In the genomic region with DNA sequence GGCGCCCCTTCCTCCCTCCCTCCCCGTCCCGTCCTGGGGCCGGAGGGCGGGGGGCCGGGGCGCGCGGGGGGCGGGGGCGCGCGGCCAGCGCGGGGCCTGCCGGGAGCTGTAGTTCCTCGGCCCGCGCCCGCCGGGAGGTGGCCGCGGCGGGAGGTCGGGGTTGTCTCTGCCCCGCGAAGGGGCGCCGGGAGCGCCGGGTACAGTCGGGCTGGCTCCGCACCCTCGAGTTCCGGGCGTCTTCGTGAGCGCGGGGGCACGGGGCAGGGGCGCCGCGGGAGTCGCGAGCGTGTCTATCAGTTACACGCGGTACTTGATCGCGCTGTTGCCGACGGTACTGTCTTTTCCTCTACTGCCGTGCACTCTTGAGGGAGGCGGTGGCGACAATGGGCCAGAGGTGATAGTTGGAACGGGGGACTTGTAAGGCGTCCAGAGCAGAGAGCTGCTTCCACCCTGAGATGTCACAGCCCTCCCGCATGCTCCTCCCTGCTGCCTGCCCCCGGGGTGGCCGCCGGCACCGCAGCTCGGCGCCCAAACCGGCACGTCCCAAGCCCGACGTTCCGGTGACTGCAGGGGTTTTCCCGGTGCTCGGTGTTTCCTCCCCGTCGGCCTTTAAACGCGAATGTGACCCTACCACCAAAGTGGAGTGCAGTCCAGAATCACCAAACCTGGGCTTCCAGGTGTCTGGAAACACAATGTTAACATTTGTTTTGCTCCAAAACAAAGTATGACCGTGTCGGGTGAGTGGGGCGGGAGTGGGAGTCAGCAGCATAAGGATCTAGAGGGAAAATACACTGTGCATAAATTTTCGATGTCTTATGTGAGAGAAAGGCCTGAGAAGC, we compare ENCODE assay signal across 1 cellular context.
TF ChIP-seq lines count a peak whose summit lies in the region.

A gene (minus strand): TSS at position 48 of the 839 bp plus-strand sequence. CDS start 8,309 bp downstream, outside the sequence.

TF ChIP-seq in HepG2, 621 proteins besides CTCF, POLR2A, EP300 and RAD21 (continued from another document and continues in another):
- TF ChIP-seq MXI1 (IDR thresholded peaks at IDR 0.05; ENCODE audit: borderline replicate concordance, low read depth, low read length) (peak; percentile 34; the same call in 1 of the 3 replicates), ISX (CRISPR knock-in tag; conservative IDR thresholded peaks at IDR 0.05) (no peak), GTF2F1 (IDR thresholded peaks at IDR 0.05; ENCODE audit: low read length) (no peak), ZNF317 (CRISPR knock-in tag; IDR thresholded peaks at IDR 0.05) (peak; percentile 58; the same call in 1 of the 2 replicates), NR2F2 (IDR thresholded peaks at IDR 0.05; ENCODE audit: borderline replicate concordance, low read depth) (no peak), ZNF564 (CRISPR knock-in tag; IDR thresholded peaks at IDR 0.05) (no peak), PHF21A (CRISPR knock-in tag; IDR thresholded peaks at IDR 0.05) (no peak), KAT7 (CRISPR knock-in tag; IDR thresholded peaks at IDR 0.05; ENCODE audit: borderline replicate concordance) (no peak), ETV6 (CRISPR knock-in tag; conservative IDR thresholded peaks at IDR 0.05) (no peak; the same call in 1 of the 2 replicates), ZNF101 (CRISPR knock-in tag; IDR thresholded peaks at IDR 0.05; ENCODE audit: borderline replicate concordance, low read depth) (no peak), ZNF782 (CRISPR knock-in tag; IDR thresholded peaks at IDR 0.05; ENCODE audit: borderline replicate concordance) (peak; percentile 37; the same call in 1 of the 2 replicates), KDM1A (CRISPR knock-in tag; IDR thresholded peaks at IDR 0.05) (no peak), SETDB1 (CRISPR knock-in tag; IDR thresholded peaks at IDR 0.05; ENCODE audit: borderline replicate concordance) (no peak), HMG20B (CRISPR knock-in tag; conservative IDR thresholded peaks at IDR 0.05) (no peak), MEIS2 (CRISPR knock-in tag; IDR thresholded peaks at IDR 0.05) (peak; percentile 45), MATR3 (CRISPR knock-in tag; IDR thresholded peaks at IDR 0.05) (no peak), AGO1 (IDR thresholded peaks at IDR 0.05; ENCODE audit: low read depth, low read length, poor library complexity, severe bottlenecking) (peak; percentile 10), ZNF616 (CRISPR knock-in tag; IDR thresholded peaks at IDR 0.05; ENCODE audit: low read depth) (peak; percentile 58; the same call in 1 of the 2 replicates), ZNF331 (CRISPR knock-in tag; IDR thresholded peaks at IDR 0.05) (no peak), ZNF282 (IDR thresholded peaks at IDR 0.05; ENCODE audit: partially characterized antibody) (no peak), KDM5B (CRISPR knock-in tag; IDR thresholded peaks at IDR 0.05; ENCODE audit: borderline replicate concordance) (peak; percentile 94), NFATC3 (CRISPR knock-in tag; IDR thresholded peaks at IDR 0.05) (no peak), ZBTB21 (CRISPR knock-in tag; IDR thresholded peaks at IDR 0.05) (no peak), PRMT3 (CRISPR knock-in tag; IDR thresholded peaks at IDR 0.05; ENCODE audit: borderline replicate concordance, low read depth) (no peak), CREM (IDR thresholded peaks at IDR 0.05) (no peak), CREM (CRISPR knock-in tag; IDR thresholded peaks at IDR 0.05) (no peak), NR1H2 (CRISPR knock-in tag; IDR thresholded peaks at IDR 0.05; ENCODE audit: borderline replicate concordance, low read depth) (no peak), CREB1 (IDR thresholded peaks at IDR 0.05) (no peak), CREB1 (CRISPR knock-in tag; IDR thresholded peaks at IDR 0.05) (no peak), HMG20A (CRISPR knock-in tag; IDR thresholded peaks at IDR 0.05; ENCODE audit: borderline replicate concordance) (no peak), HDAC2 (CRISPR knock-in tag; IDR thresholded peaks at IDR 0.05) (0 out of 2 replicates have a peak, but pooled peaks have one; percentile 18), ZNF446 (CRISPR knock-in tag; IDR thresholded peaks at IDR 0.05) (peak; percentile 88; the same call in 1 of the 2 replicates), FIP1L1 (IDR thresholded peaks at IDR 0.05; ENCODE audit: borderline replicate concordance, insufficient read depth, low read depth, low read length) (no peak)
- TF ChIP-seq, protein P1, sequence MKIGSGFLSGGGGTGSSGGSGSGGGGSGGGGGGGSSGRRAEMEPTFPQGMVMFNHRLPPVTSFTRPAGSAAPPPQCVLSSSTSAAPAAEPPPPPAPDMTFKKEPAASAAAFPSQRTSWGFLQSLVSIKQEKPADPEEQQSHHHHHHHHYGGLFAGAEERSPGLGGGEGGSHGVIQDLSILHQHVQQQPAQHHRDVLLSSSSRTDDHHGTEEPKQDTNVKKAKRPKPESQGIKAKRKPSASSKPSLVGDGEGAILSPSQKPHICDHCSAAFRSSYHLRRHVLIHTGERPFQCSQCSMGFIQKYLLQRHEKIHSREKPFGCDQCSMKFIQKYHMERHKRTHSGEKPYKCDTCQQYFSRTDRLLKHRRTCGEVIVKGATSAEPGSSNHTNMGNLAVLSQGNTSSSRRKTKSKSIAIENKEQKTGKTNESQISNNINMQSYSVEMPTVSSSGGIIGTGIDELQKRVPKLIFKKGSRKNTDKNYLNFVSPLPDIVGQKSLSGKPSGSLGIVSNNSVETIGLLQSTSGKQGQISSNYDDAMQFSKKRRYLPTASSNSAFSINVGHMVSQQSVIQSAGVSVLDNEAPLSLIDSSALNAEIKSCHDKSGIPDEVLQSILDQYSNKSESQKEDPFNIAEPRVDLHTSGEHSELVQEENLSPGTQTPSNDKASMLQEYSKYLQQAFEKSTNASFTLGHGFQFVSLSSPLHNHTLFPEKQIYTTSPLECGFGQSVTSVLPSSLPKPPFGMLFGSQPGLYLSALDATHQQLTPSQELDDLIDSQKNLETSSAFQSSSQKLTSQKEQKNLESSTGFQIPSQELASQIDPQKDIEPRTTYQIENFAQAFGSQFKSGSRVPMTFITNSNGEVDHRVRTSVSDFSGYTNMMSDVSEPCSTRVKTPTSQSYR (CRISPR knock-in tag; IDR thresholded peaks at IDR 0.05; ENCODE audit: borderline replicate concordance): no peak
- TF ChIP-seq, protein P2, sequence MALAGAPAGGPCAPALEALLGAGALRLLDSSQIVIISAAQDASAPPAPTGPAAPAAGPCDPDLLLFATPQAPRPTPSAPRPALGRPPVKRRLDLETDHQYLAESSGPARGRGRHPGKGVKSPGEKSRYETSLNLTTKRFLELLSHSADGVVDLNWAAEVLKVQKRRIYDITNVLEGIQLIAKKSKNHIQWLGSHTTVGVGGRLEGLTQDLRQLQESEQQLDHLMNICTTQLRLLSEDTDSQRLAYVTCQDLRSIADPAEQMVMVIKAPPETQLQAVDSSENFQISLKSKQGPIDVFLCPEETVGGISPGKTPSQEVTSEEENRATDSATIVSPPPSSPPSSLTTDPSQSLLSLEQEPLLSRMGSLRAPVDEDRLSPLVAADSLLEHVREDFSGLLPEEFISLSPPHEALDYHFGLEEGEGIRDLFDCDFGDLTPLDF (CRISPR knock-in tag; IDR thresholded peaks at IDR 0.05): no peak
- TF ChIP-seq, protein P3, sequence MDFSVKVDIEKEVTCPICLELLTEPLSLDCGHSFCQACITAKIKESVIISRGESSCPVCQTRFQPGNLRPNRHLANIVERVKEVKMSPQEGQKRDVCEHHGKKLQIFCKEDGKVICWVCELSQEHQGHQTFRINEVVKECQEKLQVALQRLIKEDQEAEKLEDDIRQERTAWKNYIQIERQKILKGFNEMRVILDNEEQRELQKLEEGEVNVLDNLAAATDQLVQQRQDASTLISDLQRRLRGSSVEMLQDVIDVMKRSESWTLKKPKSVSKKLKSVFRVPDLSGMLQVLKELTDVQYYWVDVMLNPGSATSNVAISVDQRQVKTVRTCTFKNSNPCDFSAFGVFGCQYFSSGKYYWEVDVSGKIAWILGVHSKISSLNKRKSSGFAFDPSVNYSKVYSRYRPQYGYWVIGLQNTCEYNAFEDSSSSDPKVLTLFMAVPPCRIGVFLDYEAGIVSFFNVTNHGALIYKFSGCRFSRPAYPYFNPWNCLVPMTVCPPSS (IDR thresholded peaks at IDR 0.05): no peak
- TF ChIP-seq, protein P4, sequence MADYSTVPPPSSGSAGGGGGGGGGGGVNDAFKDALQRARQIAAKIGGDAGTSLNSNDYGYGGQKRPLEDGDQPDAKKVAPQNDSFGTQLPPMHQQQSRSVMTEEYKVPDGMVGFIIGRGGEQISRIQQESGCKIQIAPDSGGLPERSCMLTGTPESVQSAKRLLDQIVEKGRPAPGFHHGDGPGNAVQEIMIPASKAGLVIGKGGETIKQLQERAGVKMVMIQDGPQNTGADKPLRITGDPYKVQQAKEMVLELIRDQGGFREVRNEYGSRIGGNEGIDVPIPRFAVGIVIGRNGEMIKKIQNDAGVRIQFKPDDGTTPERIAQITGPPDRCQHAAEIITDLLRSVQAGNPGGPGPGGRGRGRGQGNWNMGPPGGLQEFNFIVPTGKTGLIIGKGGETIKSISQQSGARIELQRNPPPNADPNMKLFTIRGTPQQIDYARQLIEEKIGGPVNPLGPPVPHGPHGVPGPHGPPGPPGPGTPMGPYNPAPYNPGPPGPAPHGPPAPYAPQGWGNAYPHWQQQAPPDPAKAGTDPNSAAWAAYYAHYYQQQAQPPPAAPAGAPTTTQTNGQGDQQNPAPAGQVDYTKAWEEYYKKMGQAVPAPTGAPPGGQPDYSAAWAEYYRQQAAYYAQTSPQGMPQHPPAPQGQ (CRISPR knock-in tag; IDR thresholded peaks at IDR 0.05; ENCODE audit: borderline replicate concordance): peak; percentile 43; the same call in 1 of the 2 replicates
- TF ChIP-seq, protein P5, sequence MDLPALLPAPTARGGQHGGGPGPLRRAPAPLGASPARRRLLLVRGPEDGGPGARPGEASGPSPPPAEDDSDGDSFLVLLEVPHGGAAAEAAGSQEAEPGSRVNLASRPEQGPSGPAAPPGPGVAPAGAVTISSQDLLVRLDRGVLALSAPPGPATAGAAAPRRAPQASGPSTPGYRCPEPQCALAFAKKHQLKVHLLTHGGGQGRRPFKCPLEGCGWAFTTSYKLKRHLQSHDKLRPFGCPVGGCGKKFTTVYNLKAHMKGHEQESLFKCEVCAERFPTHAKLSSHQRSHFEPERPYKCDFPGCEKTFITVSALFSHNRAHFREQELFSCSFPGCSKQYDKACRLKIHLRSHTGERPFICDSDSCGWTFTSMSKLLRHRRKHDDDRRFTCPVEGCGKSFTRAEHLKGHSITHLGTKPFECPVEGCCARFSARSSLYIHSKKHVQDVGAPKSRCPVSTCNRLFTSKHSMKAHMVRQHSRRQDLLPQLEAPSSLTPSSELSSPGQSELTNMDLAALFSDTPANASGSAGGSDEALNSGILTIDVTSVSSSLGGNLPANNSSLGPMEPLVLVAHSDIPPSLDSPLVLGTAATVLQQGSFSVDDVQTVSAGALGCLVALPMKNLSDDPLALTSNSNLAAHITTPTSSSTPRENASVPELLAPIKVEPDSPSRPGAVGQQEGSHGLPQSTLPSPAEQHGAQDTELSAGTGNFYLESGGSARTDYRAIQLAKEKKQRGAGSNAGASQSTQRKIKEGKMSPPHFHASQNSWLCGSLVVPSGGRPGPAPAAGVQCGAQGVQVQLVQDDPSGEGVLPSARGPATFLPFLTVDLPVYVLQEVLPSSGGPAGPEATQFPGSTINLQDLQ (CRISPR knock-in tag; IDR thresholded peaks at IDR 0.05): no peak
- TF ChIP-seq, protein P6, sequence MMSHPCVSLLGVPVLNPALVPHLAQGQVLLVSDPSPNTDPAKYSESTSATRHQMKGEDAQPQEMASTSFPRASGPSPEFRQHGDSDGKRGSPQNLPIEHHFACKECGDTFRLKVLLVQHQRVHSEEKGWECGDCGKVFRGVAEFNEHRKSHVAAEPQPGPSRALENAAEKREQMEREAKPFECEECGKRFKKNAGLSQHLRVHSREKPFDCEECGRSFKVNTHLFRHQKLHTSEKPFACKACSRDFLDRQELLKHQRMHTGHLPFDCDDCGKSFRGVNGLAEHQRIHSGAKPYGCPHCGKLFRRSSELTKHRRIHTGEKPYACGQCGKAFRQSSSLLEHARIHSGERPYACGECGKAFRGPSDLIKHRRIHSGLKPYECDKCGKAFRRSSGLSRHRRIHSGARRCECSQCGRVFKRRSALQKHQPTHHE (CRISPR knock-in tag; IDR thresholded peaks at IDR 0.05; ENCODE audit: borderline replicate concordance): no peak
- TF ChIP-seq, protein P7, sequence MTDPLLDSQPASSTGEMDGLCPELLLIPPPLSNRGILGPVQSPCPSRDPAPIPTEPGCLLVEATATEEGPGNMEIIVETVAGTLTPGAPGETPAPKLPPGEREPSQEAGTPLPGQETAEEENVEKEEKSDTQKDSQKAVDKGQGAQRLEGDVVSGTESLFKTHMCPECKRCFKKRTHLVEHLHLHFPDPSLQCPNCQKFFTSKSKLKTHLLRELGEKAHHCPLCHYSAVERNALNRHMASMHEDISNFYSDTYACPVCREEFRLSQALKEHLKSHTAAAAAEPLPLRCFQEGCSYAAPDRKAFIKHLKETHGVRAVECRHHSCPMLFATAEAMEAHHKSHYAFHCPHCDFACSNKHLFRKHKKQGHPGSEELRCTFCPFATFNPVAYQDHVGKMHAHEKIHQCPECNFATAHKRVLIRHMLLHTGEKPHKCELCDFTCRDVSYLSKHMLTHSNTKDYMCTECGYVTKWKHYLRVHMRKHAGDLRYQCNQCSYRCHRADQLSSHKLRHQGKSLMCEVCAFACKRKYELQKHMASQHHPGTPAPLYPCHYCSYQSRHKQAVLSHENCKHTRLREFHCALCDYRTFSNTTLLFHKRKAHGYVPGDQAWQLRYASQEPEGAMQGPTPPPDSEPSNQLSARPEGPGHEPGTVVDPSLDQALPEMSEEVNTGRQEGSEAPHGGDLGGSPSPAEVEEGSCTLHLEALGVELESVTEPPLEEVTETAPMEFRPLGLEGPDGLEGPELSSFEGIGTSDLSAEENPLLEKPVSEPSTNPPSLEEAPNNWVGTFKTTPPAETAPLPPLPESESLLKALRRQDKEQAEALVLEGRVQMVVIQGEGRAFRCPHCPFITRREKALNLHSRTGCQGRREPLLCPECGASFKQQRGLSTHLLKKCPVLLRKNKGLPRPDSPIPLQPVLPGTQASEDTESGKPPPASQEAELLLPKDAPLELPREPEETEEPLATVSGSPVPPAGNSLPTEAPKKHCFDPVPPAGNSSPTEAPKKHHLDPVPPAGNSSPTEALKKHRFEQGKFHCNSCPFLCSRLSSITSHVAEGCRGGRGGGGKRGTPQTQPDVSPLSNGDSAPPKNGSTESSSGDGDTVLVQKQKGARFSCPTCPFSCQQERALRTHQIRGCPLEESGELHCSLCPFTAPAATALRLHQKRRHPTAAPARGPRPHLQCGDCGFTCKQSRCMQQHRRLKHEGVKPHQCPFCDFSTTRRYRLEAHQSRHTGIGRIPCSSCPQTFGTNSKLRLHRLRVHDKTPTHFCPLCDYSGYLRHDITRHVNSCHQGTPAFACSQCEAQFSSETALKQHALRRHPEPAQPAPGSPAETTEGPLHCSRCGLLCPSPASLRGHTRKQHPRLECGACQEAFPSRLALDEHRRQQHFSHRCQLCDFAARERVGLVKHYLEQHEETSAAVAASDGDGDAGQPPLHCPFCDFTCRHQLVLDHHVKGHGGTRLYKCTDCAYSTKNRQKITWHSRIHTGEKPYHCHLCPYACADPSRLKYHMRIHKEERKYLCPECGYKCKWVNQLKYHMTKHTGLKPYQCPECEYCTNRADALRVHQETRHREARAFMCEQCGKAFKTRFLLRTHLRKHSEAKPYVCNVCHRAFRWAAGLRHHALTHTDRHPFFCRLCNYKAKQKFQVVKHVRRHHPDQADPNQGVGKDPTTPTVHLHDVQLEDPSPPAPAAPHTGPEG (CRISPR knock-in tag; IDR thresholded peaks at IDR 0.05): peak; percentile 90; the same call in 1 of the 2 replicates
